In genomic region chr4:25172964-25173917, GRCh38 we compare ENCODE assay signal across 9 cellular contexts. TPM values are rescaled to one million over a fixed set of nuclear protein-coding genes. Genes with fewer than 3 reads are reported as not detected.
DNase-seq lines count a peak whose midpoint lies in the region; ATAC-seq, FAIRE-seq and TF ChIP-seq lines count a peak whose summit lies in the region.
"Had no signal": no experiment of that assay in that cellular context is flagged by ENCODE, and none has a peak within 500 bp of the region (broad histone marks: within the 10 kb centered on the region; RNA-seq: fewer than 3 reads in every experiment).

No MANE protein-coding gene starts in this region.

- TF ChIP-seq EP300 in K562 (IDR thresholded peaks at IDR 0.05; ENCODE audit: low read length), result no peak

- H3K4me2 ChIP-seq in K562 (ENCODE audit: insufficient read depth, low read length), result no peak overlapping the region

- CTCF ChIA-PET in K562 (lab: Yijun Ruan, JAX; ENCODE audit: low intra/inter-chr PET ratio), result no interaction called here
- CTCF ChIA-PET in activated CD4-positive, alpha-beta memory T cell treated with anti-CD3 and anti-CD28 coated beads for 36 hours (lab: Charles Lee), result no interaction called here

- no peaks in the 10 kb centered on the region for H3K27me3 Mint-ChIP-seq in activated CD4-positive, alpha-beta T cell treated with anti-CD3 and anti-CD28 coated beads, Interleukin-2, amount 10 ng/mL, durations not matched to agents 24 days and 14 days
- H3K27me3 Mint-ChIP-seq in activated CD4-positive, alpha-beta memory T cell treated with anti-CD3 and anti-CD28 coated beads for 36 hours, result no peaks in the 10 kb centered on the region
- H3K27me3 Mint-ChIP-seq: CD4-positive, CD25-positive, alpha-beta regulatory T cell had no signal

- no peaks in the 10 kb centered on the region for H4K20me1 ChIP-seq in K562 (replicated peaks; ENCODE audit: control insufficient read depth, insufficient read depth, low read length)

- no peak overlapping the region for H3K27ac Mint-ChIP-seq in activated CD4-positive, alpha-beta T cell treated with anti-CD3 and anti-CD28 coated beads, Interleukin-2, amount 10 ng/mL, durations not matched to agents 24 days and 14 days
- no peak overlapping the region for H3K27ac Mint-ChIP-seq in activated CD4-positive, alpha-beta memory T cell treated with anti-CD3 and anti-CD28 coated beads for 36 hours

- no peak overlapping the region for H3K9ac ChIP-seq in HUES6 (ENCODE audit: low read length)
- no peak overlapping the region for H3K9ac ChIP-seq in K562 (ENCODE audit: insufficient read depth in 1 of 2, low read depth in 2 of 2, low read length in 2 of 2)

- peak; percentile 85 for ATAC-seq in K562
- ATAC-seq in left lobe of liver, result peak; percentile 25
- no peak for ATAC-seq in HG03439 (IDR thresholded peaks at IDR 0.05; ENCODE audit: unreplicated experiment)

- H3K4me3 ChIP-seq in HUES6 (ENCODE audit: low read depth, low read length), result no peak overlapping the region
- no peak overlapping the region for H3K4me3 ChIP-seq in K562

- H2AFZ ChIP-seq in K562 (ENCODE audit: low read depth, low read length), result no peak overlapping the region

- intact Hi-C loops in activated CD4-positive, alpha-beta T cell treated with anti-CD3 and anti-CD28 coated beads, Interleukin-2, amount 10 ng/mL, durations not matched to agents 24 days and 14 days (cut with micrococcal nuclease), result no loop called here
- intact Hi-C loops in K562 (cut with micrococcal nuclease), result no loop called here
- intact Hi-C loops in activated CD4-positive, alpha-beta memory T cell treated with anti-CD3 and anti-CD28 coated beads for 36 hours (cut with micrococcal nuclease), result no loop called here

- peak; percentile 88 for FAIRE-seq in K562 (lab: Jason Lieb, UNC)

- no peak overlapping the region for H3K4me3 Mint-ChIP-seq in activated CD4-positive, alpha-beta T cell treated with anti-CD3 and anti-CD28 coated beads, Interleukin-2, amount 10 ng/mL, durations not matched to agents 24 days and 14 days
- H3K4me3 Mint-ChIP-seq in activated CD4-positive, alpha-beta memory T cell treated with anti-CD3 and anti-CD28 coated beads for 36 hours, result no peak overlapping the region
- H3K4me3 Mint-ChIP-seq: CD4-positive, CD25-positive, alpha-beta regulatory T cell had no signal

- no peaks in the 10 kb centered on the region for H3K9me3 ChIP-seq in HUES6 (ENCODE audit: control insufficient read depth, insufficient read depth, low read depth, low read length)
- no peaks in the 10 kb centered on the region for H3K9me3 ChIP-seq in K562 (replicated peaks; ENCODE audit: control insufficient read depth, insufficient read depth, low read depth, low read length)

- H3K9me1 ChIP-seq in K562 (ENCODE audit: control insufficient read depth, insufficient read depth, low read length), result no peaks in the 10 kb centered on the region

- H3K36me3 Mint-ChIP-seq in activated CD4-positive, alpha-beta T cell treated with anti-CD3 and anti-CD28 coated beads, Interleukin-2, amount 10 ng/mL, durations not matched to agents 24 days and 14 days (ENCODE audit: low read depth), result peaks cover 28% of the 10 kb centered on the region
- peaks cover 10% of the 10 kb centered on the region for H3K36me3 Mint-ChIP-seq in activated CD4-positive, alpha-beta memory T cell treated with anti-CD3 and anti-CD28 coated beads for 36 hours

- TF ChIP-seq RAD21 in K562 (CRISPR knock-in tag; conservative IDR thresholded peaks at IDR 0.05 in 1 of 2, IDR thresholded peaks at IDR 0.05 in 1 of 2), result no peak

- H3K4me1 Mint-ChIP-seq in activated CD4-positive, alpha-beta T cell treated with anti-CD3 and anti-CD28 coated beads, Interleukin-2, amount 10 ng/mL, durations not matched to agents 24 days and 14 days, result peaks cover 2% of the 10 kb centered on the region
- H3K4me1 Mint-ChIP-seq in activated CD4-positive, alpha-beta memory T cell treated with anti-CD3 and anti-CD28 coated beads for 36 hours (ENCODE audit: low read depth), result peaks cover 11% of the 10 kb centered on the region

- in situ Hi-C loops in K562 (cut with MboI), result no loop called here

- BruUV-seq in K562 (replicated peaks; lab: Mats Ljungman, UMichigan), result no TSS peak

- H3K36me3 ChIP-seq in HUES6 (ENCODE audit: control insufficient read depth, insufficient read depth, low read length), result no peaks in the 10 kb centered on the region
- H3K36me3 ChIP-seq in K562 (ENCODE audit: control insufficient read depth, insufficient read depth, low read length), result no peaks in the 10 kb centered on the region

- peak; percentile 37 for DNase-seq in activated CD4-positive, alpha-beta T cell treated with anti-CD3 and anti-CD28 coated beads, Interleukin-2, amount 10 ng/mL, durations not matched to agents 24 days and 14 days
- DNase-seq in activated CD4-positive, alpha-beta T cell treated with anti-CD3 and anti-CD28 coated beads for 48 hours, result no peak
- peak; percentile 15 to 63 (median 29) for DNase-seq in K562 (ENCODE audit: extremely low read depth in 1 of 4, low spot score in 3 of 4)
- no peak for DNase-seq in left lobe of liver (ENCODE audit: low spot score)
- DNase-seq in KG1 (lab: John Stamatoyannopoulos, UW), result no peak
- no peak for DNase-seq in activated CD4-positive, alpha-beta memory T cell treated with anti-CD3 and anti-CD28 coated beads for 36 hours
- DNase-seq: CD4-positive, CD25-positive, alpha-beta regulatory T cell had no signal

- TF ChIP-seq POLR2A in K562 (conservative IDR thresholded peaks at IDR 0.05), result no peak

- no peaks in the 10 kb centered on the region for H3K79me2 ChIP-seq in K562 (ENCODE audit: control insufficient read depth, insufficient read depth, low read length)

- TF ChIP-seq CTCF in K562 (IDR thresholded peaks at IDR 0.05 in 2 of 3, conservative IDR thresholded peaks at IDR 0.05 in 1 of 3; ENCODE audit: insufficient read depth in 2 of 3, low read depth in 1 of 3, low read length in 3 of 3), result peak in 2 of 3 experiments; percentile 11 to 35; a peak in 1 of 6 replicates

- H3K4me1 ChIP-seq in HUES6 (ENCODE audit: control insufficient read depth, insufficient read depth, low read length), result peaks cover 10% of the 10 kb centered on the region; the same call in 1 of the 2 replicates
- H3K4me1 ChIP-seq in K562 (replicated peaks in 1 of 2; ENCODE audit: control insufficient read depth in 2 of 2, insufficient read depth in 2 of 2, low read length in 2 of 2), result peaks cover 0 to 20% of the 10 kb centered on the region in 2 experiments; a peak in 3 of 5 replicates

- H3K27me3 ChIP-seq in HUES6 (ENCODE audit: control insufficient read depth, insufficient read depth, low read length) (no peaks in the 10 kb centered on the region), K562 (ENCODE audit: control insufficient read depth in 2 of 2, insufficient read depth in 2 of 2, low read length in 2 of 2) (no peaks in the 10 kb centered on the region)

- H3K27ac ChIP-seq in HUES6 (ENCODE audit: low read depth, low read length), result 0 out of 2 replicates have a peak overlapping the region, but pooled peaks have one; percentile 4
- H3K27ac ChIP-seq in K562 (ENCODE audit: extremely low read depth, low read depth, low read length), result peak overlapping the region; percentile 17; the same call in 1 of the 3 replicates

- H3K9me3 Mint-ChIP-seq in activated CD4-positive, alpha-beta T cell treated with anti-CD3 and anti-CD28 coated beads, Interleukin-2, amount 10 ng/mL, durations not matched to agents 24 days and 14 days, result no peaks in the 10 kb centered on the region
- H3K9me3 Mint-ChIP-seq in activated CD4-positive, alpha-beta memory T cell treated with anti-CD3 and anti-CD28 coated beads for 36 hours, result no peaks in the 10 kb centered on the region
- H3K9me3 Mint-ChIP-seq: CD4-positive, CD25-positive, alpha-beta regulatory T cell had no signal

- POLR2A ChIA-PET in K562 (lab: Yijun Ruan, JAX), result interaction anchor here (1.3 kb wide), 1 partner anchor 12 kb away, joined by 5 read pairs; no protein-coding TSS in a partner anchor
- POLR2A ChIA-PET in activated CD4-positive, alpha-beta memory T cell treated with anti-CD3 and anti-CD28 coated beads for 36 hours (lab: Charles Lee), result no interaction called here

- WGBS in K562 (ENCODE audit: insufficient coverage, low coverage, missing lambda C conversion rate), result 25% methylated on average over 3 of the region's 3 CpGs

TF ChIP-seq in K562, 482 proteins besides CTCF, POLR2A, EP300 and RAD21 (continues in another document):
- TF ChIP-seq PURB (CRISPR knock-in tag; IDR thresholded peaks at IDR 0.05; ENCODE audit: low read depth) (no peak), EHMT2 (IDR thresholded peaks at IDR 0.05) (peak; percentile 77; the same call in 1 of the 2 replicates), DPF2 (IDR thresholded peaks at IDR 0.05) (peak; percentile 74; the same call in 1 of the 2 replicates), JUN (IDR thresholded peaks at IDR 0.05; ENCODE audit: borderline replicate concordance, low read depth, low read length) (peak; percentile 95), JUN (CRISPR knock-in tag; IDR thresholded peaks at IDR 0.05; ENCODE audit: borderline replicate concordance) (no peak), MEF2A (IDR thresholded peaks at IDR 0.05; ENCODE audit: control insufficient read depth, low read depth, low read length) (peak; percentile 78; the same call in 1 of the 2 replicates), PTRF (tag; IDR thresholded peaks at IDR 0.05) (no peak), CBFA2T3 (IDR thresholded peaks at IDR 0.05) (peak; percentile 33; the same call in 1 of the 2 replicates)

RNA-seq across cellular contexts. Expression of gene SEPSECS, which starts 13.0 kb away (rescaled TPM):
- total RNA-seq in activated CD4-positive, alpha-beta T cell treated with anti-CD3 and anti-CD28 coated beads, Interleukin-2, amount 10 ng/mL, durations not matched to agents 24 days and 14 days, result 12.0 and 13.2 TPM in 2 replicates
- total RNA-seq in K562 (2011; cell fraction: chromatin; rRNA removed; ENCODE audit: low replicate concordance), result 8.9 and 33.9 TPM in 2 replicates
- total RNA-seq in K562 (2011; cell fraction: nucleolus; rRNA removed), result 6.2 TPM in 2 replicates
- total RNA-seq in K562 (2011; cell fraction: nucleoplasm; rRNA removed), result 12.7 and 20.5 TPM in 2 replicates
- total RNA-seq in K562 (2014; rRNA removed) (5.2 and 5.7 TPM in 2 replicates), K562 (2014; rRNA removed; fragmentation: Illumina TruSeq; extraction: Trizol) (10.4 and 13.0 TPM in 2 replicates), K562 (2015; rRNA removed; fragmentation: Illumina TruSeq; extraction: Trizol) (7.2 and 7.9 TPM in 2 replicates), K562 (2021) (10.5 and 12.5 TPM in 2 replicates), left lobe of liver (24.9 TPM)
- polyA plus RNA-seq in K562 (2011; rRNA removed) (16.9 and 17.2 TPM in 2 replicates), K562 (2014; fragmentation: Illumina TruSeq; extraction: Trizol) (7.7 and 7.9 TPM in 2 replicates), K562 (2014; fragmentation: Nextera tagmentation; extraction: Ambion mirVana) (1 to 10 TPM; 3.9 to 4.9 TPM), K562 (2014; rRNA removed) (6.5 and 8.9 TPM in 2 replicates)
- 3.7 and 7.0 TPM in 2 replicates for polyA plus RNA-seq in K562 (2011; cell fraction: cytosol; rRNA removed)
- 14.6 and 22.0 TPM in 2 replicates for polyA plus RNA-seq in K562 (2011; cell fraction: nucleus; rRNA removed)
- polyA plus RNA-seq in K562 (2012), result 4.7 and 5.9 TPM in 2 replicates
- 24.6 and 26.4 TPM in 2 replicates for polyA minus RNA-seq in K562 (2011; rRNA and poly(A)+ RNA removed)
- 6.0 and 7.9 TPM in 2 replicates for polyA minus RNA-seq in K562 (2011; cell fraction: cytosol; rRNA and poly(A)+ RNA removed)
- polyA minus RNA-seq in K562 (2011; cell fraction: nucleus; rRNA and poly(A)+ RNA removed), result 13.1 and 23.7 TPM in 2 replicates
- total RNA-seq in activated CD4-positive, alpha-beta memory T cell treated with anti-CD3 and anti-CD28 coated beads for 36 hours, result 10 to 100 TPM; 12.8 to 13.3 TPM

Comparison
In these comparisons a context has a peak if more than half of its experiments do, and no peak if none do; other contexts are left out.
1. DNase-seq: peak in activated CD4-positive, alpha-beta T cell treated with anti-CD3 and anti-CD28 coated beads, Interleukin-2, amount 10 ng/mL, durations not matched to agents 24 days and 14 days (single experiment) and K562 (4 of 4); none in activated CD4-positive, alpha-beta T cell treated with anti-CD3 and anti-CD28 coated beads for 48 hours (single experiment), left lobe of liver (single experiment), KG1 (single experiment) and activated CD4-positive, alpha-beta memory T cell treated with anti-CD3 and anti-CD28 coated beads for 36 hours (single experiment).